8 cellular contexts compared by ENCODE assay signal in genomic region chr5:58849995-58850667, GRCh38.
DNase-seq lines count a peak whose midpoint lies in the region; ATAC-seq and TF ChIP-seq lines count a peak whose summit lies in the region.

No MANE protein-coding gene starts in this region.

- no peaks in the 10 kb centered on the region for H3K9me3 ChIP-seq in left lung

- H3K4me3 ChIP-seq in choroid plexus epithelial cell (ENCODE audit: low read depth, low read length) (no peak overlapping the region), left lung (no peak overlapping the region)

- DNase-seq in G401 (ENCODE audit: low spot score) (peak; percentile 71), HFFc6 (peak; percentile 30), NCI-H774 (lab: John Stamatoyannopoulos, UW) (peak; percentile 38), choroid plexus epithelial cell (ENCODE audit: low read depth) (peak; percentile 70), left lung (peak in 1 of 2 donors; percentile 54)
- DNase-seq in activated T-helper 1 cell treated with anti-CD3 and anti-CD28 coated beads, Interleukin-12 subunit alpha, Interleukin-12 subunit beta, Interleukin-2, Interleukin-4 antibody, amounts not matched to agents 30 ng/mL and 10 ng/mL and 1 ng/mL, durations not matched to agents 14 hours and 24 hours and 36 hours (ENCODE audit: low spot score), result no peak

- no peaks in the 10 kb centered on the region for H3K9me3 Mint-ChIP-seq in HFFc6
- no peaks in the 10 kb centered on the region for H3K9me3 Mint-ChIP-seq in activated T-helper 1 cell treated with anti-CD3 and anti-CD28 coated beads, Interleukin-12 subunit alpha, Interleukin-12 subunit beta, Interleukin-2, Interleukin-4 antibody, amounts not matched to agents 30 ng/mL and 10 ng/mL and 1 ng/mL, durations not matched to agents 14 hours and 24 hours and 36 hours

- H3K27me3 ChIP-seq in left lung, result no peaks in the 10 kb centered on the region

- H3K36me3 ChIP-seq in left lung, result no peaks in the 10 kb centered on the region

- no peaks in the 10 kb centered on the region for H3K27me3 Mint-ChIP-seq in HFFc6 (ENCODE audit: insufficient read depth)
- H3K27me3 Mint-ChIP-seq in activated T-helper 1 cell treated with anti-CD3 and anti-CD28 coated beads, Interleukin-12 subunit alpha, Interleukin-12 subunit beta, Interleukin-2, Interleukin-4 antibody, amounts not matched to agents 30 ng/mL and 10 ng/mL and 1 ng/mL, durations not matched to agents 14 hours and 24 hours and 36 hours (ENCODE audit: insufficient read depth), result peaks cover 23% of the 10 kb centered on the region

- no peaks in the 10 kb centered on the region for H3K4me1 Mint-ChIP-seq in HFFc6 (ENCODE audit: low read depth)
- no peaks in the 10 kb centered on the region for H3K4me1 Mint-ChIP-seq in activated T-helper 1 cell treated with anti-CD3 and anti-CD28 coated beads, Interleukin-12 subunit alpha, Interleukin-12 subunit beta, Interleukin-2, Interleukin-4 antibody, amounts not matched to agents 30 ng/mL and 10 ng/mL and 1 ng/mL, durations not matched to agents 14 hours and 24 hours and 36 hours (ENCODE audit: low read depth)

- no peak overlapping the region for H3K27ac Mint-ChIP-seq in HFFc6
- H3K27ac Mint-ChIP-seq in activated T-helper 1 cell treated with anti-CD3 and anti-CD28 coated beads, Interleukin-12 subunit alpha, Interleukin-12 subunit beta, Interleukin-2, Interleukin-4 antibody, amounts not matched to agents 30 ng/mL and 10 ng/mL and 1 ng/mL, durations not matched to agents 14 hours and 24 hours and 36 hours, result no peak overlapping the region

- in situ Hi-C loops in G401 (cut with HindIII; ENCODE audit: low sequenced_read_pairs), result no loop called here

- H3K4me1 ChIP-seq in left lung, result no peaks in the 10 kb centered on the region

- H3K36me3 Mint-ChIP-seq in HFFc6 (ENCODE audit: low read depth), result no peaks in the 10 kb centered on the region
- no peaks in the 10 kb centered on the region for H3K36me3 Mint-ChIP-seq in activated T-helper 1 cell treated with anti-CD3 and anti-CD28 coated beads, Interleukin-12 subunit alpha, Interleukin-12 subunit beta, Interleukin-2, Interleukin-4 antibody, amounts not matched to agents 30 ng/mL and 10 ng/mL and 1 ng/mL, durations not matched to agents 14 hours and 24 hours and 36 hours (ENCODE audit: low read depth)

- ATAC-seq in left lung (peak; percentile 91), GM18520 (IDR thresholded peaks at IDR 0.05; ENCODE audit: unreplicated experiment) (no peak), HG03439 (IDR thresholded peaks at IDR 0.05; ENCODE audit: unreplicated experiment) (no peak)

- intact Hi-C loops in left lung (cut with DNase I), result loop anchor here in 1 of 2 donors (5.0 kb wide), 1 partner anchor 353 kb away; no protein-coding TSS in a partner anchor
- intact Hi-C loops in activated T-helper 1 cell treated with anti-CD3 and anti-CD28 coated beads, Interleukin-12 subunit alpha, Interleukin-12 subunit beta, Interleukin-2, Interleukin-4 antibody, amounts not matched to agents 30 ng/mL and 10 ng/mL and 1 ng/mL, durations not matched to agents 14 hours and 24 hours and 36 hours (cut with micrococcal nuclease), result loop anchor here (1.0 to 2.0 kb wide), 3 partner anchors 351 to 1071 kb away; no protein-coding TSS in a partner anchor

- TF ChIP-seq CTCF in HFFc6 (IDR thresholded peaks at IDR 0.05) (peak; percentile 68), choroid plexus epithelial cell (conservative IDR thresholded peaks at IDR 0.05; ENCODE audit: low read depth, low read length) (peak; percentile 61), left lung (IDR thresholded peaks at IDR 0.05) (peak; percentile 39 to 47)

- no peak overlapping the region for H3K27ac ChIP-seq in left lung

- no peak overlapping the region for H3K4me3 Mint-ChIP-seq in HFFc6
- no peak overlapping the region for H3K4me3 Mint-ChIP-seq in activated T-helper 1 cell treated with anti-CD3 and anti-CD28 coated beads, Interleukin-12 subunit alpha, Interleukin-12 subunit beta, Interleukin-2, Interleukin-4 antibody, amounts not matched to agents 30 ng/mL and 10 ng/mL and 1 ng/mL, durations not matched to agents 14 hours and 24 hours and 36 hours
